In the genomic region with DNA sequence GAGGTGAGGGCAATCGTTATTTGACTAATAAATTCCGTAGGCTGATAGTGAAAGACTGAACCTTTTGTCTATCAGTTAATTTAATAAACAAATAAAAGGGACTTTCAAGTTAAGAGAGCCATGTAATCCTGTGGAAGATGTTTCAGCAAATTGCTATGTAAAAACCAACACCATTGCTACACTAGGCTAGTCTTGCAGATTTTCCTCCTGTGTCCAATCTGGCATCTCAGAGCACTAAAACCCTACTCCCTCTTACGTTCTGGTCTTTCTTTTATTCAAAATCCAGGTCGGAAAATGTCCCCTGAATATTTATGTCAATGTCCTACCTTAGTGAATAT, we compare ENCODE assay signal across 19 cellular contexts.
A peak's percentile ranks its signal among the peaks of the same experiment; 100 is the strongest.
DNase-seq lines count a peak whose midpoint lies in the region; TF ChIP-seq lines count a peak whose summit lies in the region.
"Had no signal": no experiment of that assay in that cellular context is flagged by ENCODE, and none has a peak within 500 bp of the region (broad histone marks: within the 10 kb centered on the region; RNA-seq: fewer than 3 reads in every experiment).

No MANE protein-coding gene starts in this region.

- DNase-seq in AG04450 (ENCODE audit: low read depth, low spot score) (no peak), SJSA1 (ENCODE audit: low read depth in 1 of 2, low spot score in 2 of 2) (no peak), dedifferentiated amniotic fluid mesenchymal stem cell (ENCODE audit: extremely low spot score) (peak; percentile 45), osteoblast (ENCODE audit: insufficient read length, low spot score, missing footprints) (no peak), nephron progenitor cell (no peak), Caco-2 (no peak), left ventricle myocardium inferior (no peak)
- DNase-seq in activated CD4-positive, alpha-beta T cell treated with anti-CD3 and anti-CD28 coated beads, Interleukin-2, amount 50 U/mL, for 4 hours = no peak
- DNase-seq: activated gamma-delta T cell; amygdala; left colon; stimulated activated CD4-positive, alpha-beta T cell treated with anti-CD3 and anti-CD28 coated beads, Interleukin-1b, Interleukin-23, amount 100 ng/mL, for 48 hours; T-helper 9 cell had no signal

- peak overlapping the region; percentile 10 for H2AFZ ChIP-seq in osteoblast (ENCODE audit: low read length)

- peaks cover 2% of the 10 kb centered on the region for H3K79me2 ChIP-seq in osteoblast (ENCODE audit: insufficient read depth, low read length)

- H4K20me1 ChIP-seq in osteoblast (ENCODE audit: insufficient read depth, low read length) = no peaks in the 10 kb centered on the region

- H3K27ac Mint-ChIP-seq in nephron progenitor cell (no peak overlapping the region), Caco-2 (ENCODE audit: unreplicated experiment) (no peak overlapping the region)
- H3K27ac Mint-ChIP-seq: stimulated activated naive CD8-positive, alpha-beta T cell treated with anti-CD3 and anti-CD28 coated beads, Interleukin-15, Interleukin-2, amounts not matched to agents 100 ng/mL and 50 ng/mL, for 24 hours had no signal

- peaks cover 67% of the 10 kb centered on the region for H3K4me1 ChIP-seq in SJSA1 (replicated peaks)
- peaks cover 69% of the 10 kb centered on the region for H3K4me1 ChIP-seq in osteoblast (ENCODE audit: insufficient read depth, low read length)
- H3K4me1 ChIP-seq in Caco-2 = 0 out of 2 replicates have a peak, but pooled peaks cover 1% of the 10 kb centered on the region
- H3K4me1 ChIP-seq in left ventricle myocardium inferior = no peaks in the 10 kb centered on the region
- H3K4me1 ChIP-seq: HAP-1, right atrium auricular region had no signal

- H3K4me3 Mint-ChIP-seq in nephron progenitor cell (no peak overlapping the region), Caco-2 (ENCODE audit: unreplicated experiment) (no peak overlapping the region)
- H3K4me3 Mint-ChIP-seq: stimulated activated naive CD8-positive, alpha-beta T cell treated with anti-CD3 and anti-CD28 coated beads, Interleukin-15, Interleukin-2, amounts not matched to agents 100 ng/mL and 50 ng/mL, for 24 hours had no signal

- peak overlapping the region; percentile 93 for H3K4me2 ChIP-seq in osteoblast (ENCODE audit: insufficient read depth, low read length)

- H3K27ac ChIP-seq in AG04450 (ENCODE audit: low read depth, low read length) (peak overlapping the region; percentile 81), SJSA1 (peak overlapping the region; percentile 82), osteoblast (ENCODE audit: low read depth, low read length) (peak overlapping the region; percentile 98), left ventricle myocardium inferior (replicated peaks) (no peak overlapping the region)
- H3K27ac ChIP-seq: gastroesophageal sphincter, HL-60, neutrophil, right atrium auricular region had no signal

- POLR2A ChIA-PET in AG04450 (lab: Yijun Ruan, JAX) (interaction anchor here (0.6 to 1.9 kb wide), 8 partner anchors 8 to 559 kb away, joined by 3 to 11 read pairs (median 4); partner anchors contain the start of gene PAPPA), Caco-2 (lab: Charles Lee) (no interaction called here)

- no peaks in the 10 kb centered on the region for H3K36me3 Mint-ChIP-seq in nephron progenitor cell (ENCODE audit: low read depth)
- H3K36me3 Mint-ChIP-seq in Caco-2 (ENCODE audit: insufficient read depth, unreplicated experiment) = no peaks in the 10 kb centered on the region

- H3K36me3 ChIP-seq in SJSA1 (no peaks in the 10 kb centered on the region), osteoblast (ENCODE audit: insufficient read depth, low read length) (no peaks in the 10 kb centered on the region), Caco-2 (ENCODE audit: control insufficient read depth, insufficient read depth, low read length) (no peaks in the 10 kb centered on the region), left ventricle myocardium inferior (no peaks in the 10 kb centered on the region)
- H3K36me3 ChIP-seq: gastroesophageal sphincter, HAP-1, neutrophil, right atrium auricular region had no signal

- no TSS peak for BruUV-seq in Caco-2 (replicated peaks; lab: Mats Ljungman, UMichigan)

- TF ChIP-seq CTCF in AG04450 (IDR thresholded peaks at IDR 0.05; ENCODE audit: low read depth, low read length) (no peak), osteoblast (IDR thresholded peaks at IDR 0.05; ENCODE audit: extremely low read depth, low read depth, low read length) (no peak), nephron progenitor cell (IDR thresholded peaks at IDR 0.05) (no peak), Caco-2 (IDR thresholded peaks at IDR 0.05; ENCODE audit: insufficient read depth in 1 of 2, low read depth in 1 of 2, low read length in 1 of 2, severe bottlenecking in 1 of 2, unreplicated experiment in 1 of 2) (no peak), left ventricle myocardium inferior (IDR thresholded peaks at IDR 0.05; ENCODE audit: borderline replicate concordance) (no peak)

- H3K4me3 ChIP-seq in AG04450 (ENCODE audit: low read depth, low read length) (peak overlapping the region; percentile 52), SJSA1 (peak overlapping the region; percentile 16), osteoblast (ENCODE audit: insufficient read depth, low read length) (peak overlapping the region; percentile 66), Caco-2 (ENCODE audit: low read depth, low read length) (no peak overlapping the region), left ventricle myocardium inferior (no peak overlapping the region)
- H3K4me3 ChIP-seq: gastroesophageal sphincter, HAP-1, right atrium auricular region had no signal

- CTCF ChIA-PET in AG04450 (lab: Charles Lee) = interaction anchor here (0.9 to 1.6 kb wide), 3 partner anchors 97 to 1065 kb away, joined by 3 to 5 read pairs (median 4); no protein-coding TSS in a partner anchor
- CTCF ChIA-PET in Caco-2 (lab: Charles Lee) = no interaction called here

- no peaks in the 10 kb centered on the region for H3K27me3 Mint-ChIP-seq in nephron progenitor cell (ENCODE audit: low read depth, poor library complexity)
- peaks cover 9% of the 10 kb centered on the region for H3K27me3 Mint-ChIP-seq in Caco-2 (ENCODE audit: insufficient read depth, unreplicated experiment)

- H3K9me3 ChIP-seq in AG04450 (ENCODE audit: control insufficient read depth, insufficient read depth, low read length) (no peaks in the 10 kb centered on the region), SJSA1 (replicated peaks) (no peaks in the 10 kb centered on the region), osteoblast (ENCODE audit: low read depth, low read length) (no peaks in the 10 kb centered on the region), Caco-2 (no peaks in the 10 kb centered on the region), left ventricle myocardium inferior (replicated peaks) (no peaks in the 10 kb centered on the region)
- H3K9me3 ChIP-seq: gastroesophageal sphincter, HAP-1, neutrophil, right atrium auricular region had no signal

- H3K9me3 Mint-ChIP-seq in nephron progenitor cell = no peaks in the 10 kb centered on the region
- H3K9me3 Mint-ChIP-seq in Caco-2 (ENCODE audit: unreplicated experiment) = no peaks in the 10 kb centered on the region
- H3K9me3 Mint-ChIP-seq: stimulated activated naive CD8-positive, alpha-beta T cell treated with anti-CD3 and anti-CD28 coated beads, Interleukin-15, Interleukin-2, amounts not matched to agents 100 ng/mL and 50 ng/mL, for 24 hours had no signal

- intact Hi-C loops in Caco-2 (cut with micrococcal nuclease; ENCODE audit: unreplicated experiment) = loop anchor here (10.0 kb wide), 1 partner anchor 1268 kb away; no protein-coding TSS in a partner anchor
- intact Hi-C loops in left ventricle myocardium inferior (cut with micrococcal nuclease) = no loop called here

- H3K4me1 Mint-ChIP-seq in nephron progenitor cell (peaks cover 53% of the 10 kb centered on the region), Caco-2 (ENCODE audit: low read depth, unreplicated experiment) (peaks cover 4% of the 10 kb centered on the region)

- H3K27me3 ChIP-seq in AG04450 (ENCODE audit: control insufficient read depth, insufficient read depth, low read length) (no peaks in the 10 kb centered on the region), SJSA1 (replicated peaks) (no peaks in the 10 kb centered on the region), osteoblast (ENCODE audit: insufficient read depth, low read length) (no peaks in the 10 kb centered on the region), Caco-2 (replicated peaks; ENCODE audit: control insufficient read depth, insufficient read depth, low read length) (no peaks in the 10 kb centered on the region; the same call in 1 of the 2 replicates), left ventricle myocardium inferior (ENCODE audit: low read depth) (peaks cover 42% of the 10 kb centered on the region)
- H3K27me3 ChIP-seq: right atrium auricular region had no signal

Comparison
In these comparisons a context has a peak if more than half of its experiments do, and no peak if none do; other contexts are left out.
1. H3K4me3 ChIP-seq: peak in AG04450 (single experiment), SJSA1 (single experiment) and osteoblast (single experiment); none in Caco-2 (single experiment) and left ventricle myocardium inferior (single experiment).